In the genomic region with DNA sequence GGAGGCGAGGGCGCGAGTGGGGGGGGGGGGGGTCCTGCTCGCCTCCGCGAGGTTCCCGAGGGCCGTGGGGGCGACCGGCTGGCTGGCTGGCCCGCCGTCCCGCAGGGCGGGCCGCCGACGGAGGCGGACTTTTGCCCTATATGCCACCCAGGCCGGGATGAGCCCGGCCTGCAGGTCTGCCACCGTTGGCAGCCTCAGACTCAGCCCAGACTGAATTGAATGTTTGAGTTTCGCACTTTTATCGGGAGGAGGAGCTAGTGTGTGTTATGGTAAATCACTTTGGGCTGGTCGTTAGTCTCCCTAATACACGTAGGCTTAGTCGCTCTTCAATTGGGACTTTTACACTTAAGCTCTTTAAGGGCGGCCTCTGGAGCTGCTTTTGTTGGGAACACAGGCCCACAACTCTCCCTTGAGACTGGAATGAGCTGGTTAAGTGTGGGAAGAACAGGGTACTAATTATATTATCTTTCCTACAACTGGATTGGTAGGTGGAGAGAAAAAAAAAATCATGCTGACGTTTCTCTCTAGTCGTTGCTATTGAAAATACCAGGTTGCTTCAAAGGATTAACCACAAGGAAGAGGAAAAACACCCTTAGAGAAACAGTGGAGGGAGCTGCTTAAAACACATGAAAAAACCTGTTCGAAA, we compare ENCODE assay signal across 1 cellular context.
TF ChIP-seq lines count a peak whose summit lies in the region.

No MANE protein-coding gene starts in this region.

TF ChIP-seq in HepG2, 621 proteins besides CTCF, POLR2A, EP300 and RAD21 (continued from another document and continues in another):
- TF ChIP-seq, protein P1, sequence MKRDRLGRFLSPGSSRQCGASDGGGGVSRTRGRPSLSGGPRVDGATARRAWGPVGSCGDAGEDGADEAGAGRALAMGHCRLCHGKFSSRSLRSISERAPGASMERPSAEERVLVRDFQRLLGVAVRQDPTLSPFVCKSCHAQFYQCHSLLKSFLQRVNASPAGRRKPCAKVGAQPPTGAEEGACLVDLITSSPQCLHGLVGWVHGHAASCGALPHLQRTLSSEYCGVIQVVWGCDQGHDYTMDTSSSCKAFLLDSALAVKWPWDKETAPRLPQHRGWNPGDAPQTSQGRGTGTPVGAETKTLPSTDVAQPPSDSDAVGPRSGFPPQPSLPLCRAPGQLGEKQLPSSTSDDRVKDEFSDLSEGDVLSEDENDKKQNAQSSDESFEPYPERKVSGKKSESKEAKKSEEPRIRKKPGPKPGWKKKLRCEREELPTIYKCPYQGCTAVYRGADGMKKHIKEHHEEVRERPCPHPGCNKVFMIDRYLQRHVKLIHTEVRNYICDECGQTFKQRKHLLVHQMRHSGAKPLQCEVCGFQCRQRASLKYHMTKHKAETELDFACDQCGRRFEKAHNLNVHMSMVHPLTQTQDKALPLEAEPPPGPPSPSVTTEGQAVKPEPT (CRISPR knock-in tag; IDR thresholded peaks at IDR 0.05; ENCODE audit: low read depth), result 0 out of 2 replicates have a peak, but pooled peaks have one; percentile 12
- TF ChIP-seq WIZ (CRISPR knock-in tag; IDR thresholded peaks at IDR 0.05) (no peak), ZNF614 (CRISPR knock-in tag; IDR thresholded peaks at IDR 0.05; ENCODE audit: borderline replicate concordance) (no peak; the same call in 1 of the 2 replicates), ZNF251 (CRISPR knock-in tag; IDR thresholded peaks at IDR 0.05) (no peak), ZNF841 (CRISPR knock-in tag; IDR thresholded peaks at IDR 0.05; ENCODE audit: borderline replicate concordance) (no peak), CBX2 (IDR thresholded peaks at IDR 0.05; ENCODE audit: low read depth, low read length) (no peak), CBX2 (CRISPR knock-in tag; IDR thresholded peaks at IDR 0.05; ENCODE audit: low read depth) (no peak), KLF6 (CRISPR knock-in tag; IDR thresholded peaks at IDR 0.05) (no peak), ZNF512B (CRISPR knock-in tag; IDR thresholded peaks at IDR 0.05; ENCODE audit: borderline replicate concordance) (peak; percentile 86; the same call in 1 of the 2 replicates), MBD4 (IDR thresholded peaks at IDR 0.05; ENCODE audit: borderline replicate concordance, low read length) (no peak), RFXAP (CRISPR knock-in tag; IDR thresholded peaks at IDR 0.05; ENCODE audit: borderline replicate concordance) (peak; percentile 43; the same call in 1 of the 2 replicates), ELF1 (CRISPR knock-in tag; IDR thresholded peaks at IDR 0.05) (no peak; the same call in 1 of the 2 replicates), HNF4G (IDR thresholded peaks at IDR 0.05; ENCODE audit: borderline replicate concordance, low read depth, low read length) (peak; percentile 18; the same call in 1 of the 2 replicates), HNF4G (CRISPR knock-in tag; IDR thresholded peaks at IDR 0.05; ENCODE audit: borderline replicate concordance, low read depth) (no peak), CHD4 (IDR thresholded peaks at IDR 0.05; ENCODE audit: borderline replicate concordance, low read length) (peak; percentile 26; the same call in 1 of the 2 replicates), KDM5A (IDR thresholded peaks at IDR 0.05; ENCODE audit: borderline replicate concordance, low read length) (0 out of 2 replicates have a peak, but pooled peaks have one; percentile 5), ONECUT2 (CRISPR knock-in tag; IDR thresholded peaks at IDR 0.05) (peak; percentile 14; the same call in 1 of the 2 replicates), HMG20A (CRISPR knock-in tag; IDR thresholded peaks at IDR 0.05; ENCODE audit: borderline replicate concordance) (peak; percentile 11; the same call in 1 of the 2 replicates), ZNF691 (CRISPR knock-in tag; IDR thresholded peaks at IDR 0.05; ENCODE audit: borderline replicate concordance, low read depth) (no peak; the same call in 1 of the 2 replicates), ZBTB20 (CRISPR knock-in tag; IDR thresholded peaks at IDR 0.05; ENCODE audit: borderline replicate concordance, low read depth) (peak; percentile 15; the same call in 1 of the 2 replicates), ZNF747 (CRISPR knock-in tag; IDR thresholded peaks at IDR 0.05; ENCODE audit: borderline replicate concordance) (no peak), POGZ (CRISPR knock-in tag; IDR thresholded peaks at IDR 0.05) (no peak), ZNF549 (CRISPR knock-in tag; IDR thresholded peaks at IDR 0.05) (no peak), HNRNPLL (IDR thresholded peaks at IDR 0.05; ENCODE audit: low read depth, low read length, poor library complexity, severe bottlenecking) (no peak), SIX4 (CRISPR knock-in tag; IDR thresholded peaks at IDR 0.05) (0 out of 2 replicates have a peak, but pooled peaks have one; percentile 8), BATF2 (CRISPR knock-in tag; IDR thresholded peaks at IDR 0.05) (no peak), ZNF782 (CRISPR knock-in tag; IDR thresholded peaks at IDR 0.05; ENCODE audit: borderline replicate concordance) (no peak), SIN3B (IDR thresholded peaks at IDR 0.05; ENCODE audit: low read length) (no peak), SALL2 (CRISPR knock-in tag; IDR thresholded peaks at IDR 0.05) (0 out of 2 replicates have a peak, but pooled peaks have one; percentile 22), SP4 (CRISPR knock-in tag; IDR thresholded peaks at IDR 0.05) (no peak), ZNF781 (CRISPR knock-in tag; IDR thresholded peaks at IDR 0.05; ENCODE audit: borderline replicate concordance, not compliant biosample characterization) (no peak), CERS6 (CRISPR knock-in tag; IDR thresholded peaks at IDR 0.05) (no peak), RORA (CRISPR knock-in tag; IDR thresholded peaks at IDR 0.05) (no peak), NFIB (CRISPR knock-in tag; IDR thresholded peaks at IDR 0.05; ENCODE audit: borderline replicate concordance) (no peak), ZNF512 (CRISPR knock-in tag; IDR thresholded peaks at IDR 0.05) (no peak), PPARG (CRISPR knock-in tag; conservative IDR thresholded peaks at IDR 0.05) (peak; percentile 64), ISL2 (CRISPR knock-in tag; IDR thresholded peaks at IDR 0.05) (no peak; the same call in 1 of the 2 replicates), ZSCAN22 (CRISPR knock-in tag; IDR thresholded peaks at IDR 0.05) (no peak)
- TF ChIP-seq, protein P2, sequence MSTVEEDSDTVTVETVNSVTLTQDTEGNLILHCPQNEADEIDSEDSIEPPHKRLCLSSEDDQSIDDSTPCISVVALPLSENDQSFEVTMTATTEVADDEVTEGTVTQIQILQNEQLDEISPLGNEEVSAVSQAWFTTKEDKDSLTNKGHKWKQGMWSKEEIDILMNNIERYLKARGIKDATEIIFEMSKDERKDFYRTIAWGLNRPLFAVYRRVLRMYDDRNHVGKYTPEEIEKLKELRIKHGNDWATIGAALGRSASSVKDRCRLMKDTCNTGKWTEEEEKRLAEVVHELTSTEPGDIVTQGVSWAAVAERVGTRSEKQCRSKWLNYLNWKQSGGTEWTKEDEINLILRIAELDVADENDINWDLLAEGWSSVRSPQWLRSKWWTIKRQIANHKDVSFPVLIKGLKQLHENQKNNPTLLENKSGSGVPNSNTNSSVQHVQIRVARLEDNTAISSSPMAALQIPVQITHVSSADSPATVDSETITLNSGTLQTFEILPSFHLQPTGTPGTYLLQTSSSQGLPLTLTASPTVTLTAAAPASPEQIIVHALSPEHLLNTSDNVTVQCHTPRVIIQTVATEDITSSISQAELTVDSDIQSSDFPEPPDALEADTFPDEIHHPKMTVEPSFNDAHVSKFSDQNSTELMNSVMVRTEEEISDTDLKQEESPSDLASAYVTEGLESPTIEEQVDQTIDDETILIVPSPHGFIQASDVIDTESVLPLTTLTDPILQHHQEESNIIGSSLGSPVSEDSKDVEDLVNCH (CRISPR knock-in tag; IDR thresholded peaks at IDR 0.05), result 0 out of 2 replicates have a peak, but pooled peaks have one; percentile 13
- TF ChIP-seq, protein P3, sequence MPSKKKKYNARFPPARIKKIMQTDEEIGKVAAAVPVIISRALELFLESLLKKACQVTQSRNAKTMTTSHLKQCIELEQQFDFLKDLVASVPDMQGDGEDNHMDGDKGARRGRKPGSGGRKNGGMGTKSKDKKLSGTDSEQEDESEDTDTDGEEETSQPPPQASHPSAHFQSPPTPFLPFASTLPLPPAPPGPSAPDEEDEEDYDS (CRISPR knock-in tag; IDR thresholded peaks at IDR 0.05), result peak; percentile 95
- TF ChIP-seq, protein P4, sequence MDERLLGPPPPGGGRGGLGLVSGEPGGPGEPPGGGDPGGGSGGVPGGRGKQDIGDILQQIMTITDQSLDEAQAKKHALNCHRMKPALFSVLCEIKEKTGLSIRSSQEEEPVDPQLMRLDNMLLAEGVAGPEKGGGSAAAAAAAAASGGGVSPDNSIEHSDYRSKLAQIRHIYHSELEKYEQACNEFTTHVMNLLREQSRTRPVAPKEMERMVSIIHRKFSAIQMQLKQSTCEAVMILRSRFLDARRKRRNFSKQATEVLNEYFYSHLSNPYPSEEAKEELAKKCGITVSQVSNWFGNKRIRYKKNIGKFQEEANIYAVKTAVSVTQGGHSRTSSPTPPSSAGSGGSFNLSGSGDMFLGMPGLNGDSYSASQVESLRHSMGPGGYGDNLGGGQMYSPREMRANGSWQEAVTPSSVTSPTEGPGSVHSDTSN (CRISPR knock-in tag; IDR thresholded peaks at IDR 0.05), result no peak
- TF ChIP-seq, protein P5, sequence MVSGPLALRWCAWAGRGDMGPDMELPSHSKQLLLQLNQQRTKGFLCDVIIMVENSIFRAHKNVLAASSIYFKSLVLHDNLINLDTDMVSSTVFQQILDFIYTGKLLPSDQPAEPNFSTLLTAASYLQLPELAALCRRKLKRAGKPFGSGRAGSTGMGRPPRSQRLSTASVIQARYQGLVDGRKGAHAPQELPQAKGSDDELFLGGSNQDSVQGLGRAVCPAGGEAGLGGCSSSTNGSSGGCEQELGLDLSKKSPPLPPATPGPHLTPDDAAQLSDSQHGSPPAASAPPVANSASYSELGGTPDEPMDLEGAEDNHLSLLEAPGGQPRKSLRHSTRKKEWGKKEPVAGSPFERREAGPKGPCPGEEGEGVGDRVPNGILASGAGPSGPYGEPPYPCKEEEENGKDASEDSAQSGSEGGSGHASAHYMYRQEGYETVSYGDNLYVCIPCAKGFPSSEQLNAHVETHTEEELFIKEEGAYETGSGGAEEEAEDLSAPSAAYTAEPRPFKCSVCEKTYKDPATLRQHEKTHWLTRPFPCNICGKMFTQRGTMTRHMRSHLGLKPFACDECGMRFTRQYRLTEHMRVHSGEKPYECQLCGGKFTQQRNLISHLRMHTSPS (CRISPR knock-in tag; IDR thresholded peaks at IDR 0.05; ENCODE audit: low read depth), result peak; percentile 90; the same call in 1 of the 2 replicates
- TF ChIP-seq, protein P6, sequence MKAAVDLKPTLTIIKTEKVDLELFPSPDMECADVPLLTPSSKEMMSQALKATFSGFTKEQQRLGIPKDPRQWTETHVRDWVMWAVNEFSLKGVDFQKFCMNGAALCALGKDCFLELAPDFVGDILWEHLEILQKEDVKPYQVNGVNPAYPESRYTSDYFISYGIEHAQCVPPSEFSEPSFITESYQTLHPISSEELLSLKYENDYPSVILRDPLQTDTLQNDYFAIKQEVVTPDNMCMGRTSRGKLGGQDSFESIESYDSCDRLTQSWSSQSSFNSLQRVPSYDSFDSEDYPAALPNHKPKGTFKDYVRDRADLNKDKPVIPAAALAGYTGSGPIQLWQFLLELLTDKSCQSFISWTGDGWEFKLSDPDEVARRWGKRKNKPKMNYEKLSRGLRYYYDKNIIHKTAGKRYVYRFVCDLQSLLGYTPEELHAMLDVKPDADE (CRISPR knock-in tag; IDR thresholded peaks at IDR 0.05), result 0 out of 2 replicates have a peak, but pooled peaks have one; percentile 35
- TF ChIP-seq, protein P7, sequence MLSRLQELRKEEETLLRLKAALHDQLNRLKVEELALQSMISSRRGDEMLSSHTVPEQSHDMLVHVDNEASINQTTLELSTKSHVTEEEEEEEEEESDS (CRISPR knock-in tag; IDR thresholded peaks at IDR 0.05; ENCODE audit: borderline replicate concordance), result peak; percentile 16; the same call in 1 of the 2 replicates
